ENCODE assay signal across 10 cellular contexts in the genomic region with DNA sequence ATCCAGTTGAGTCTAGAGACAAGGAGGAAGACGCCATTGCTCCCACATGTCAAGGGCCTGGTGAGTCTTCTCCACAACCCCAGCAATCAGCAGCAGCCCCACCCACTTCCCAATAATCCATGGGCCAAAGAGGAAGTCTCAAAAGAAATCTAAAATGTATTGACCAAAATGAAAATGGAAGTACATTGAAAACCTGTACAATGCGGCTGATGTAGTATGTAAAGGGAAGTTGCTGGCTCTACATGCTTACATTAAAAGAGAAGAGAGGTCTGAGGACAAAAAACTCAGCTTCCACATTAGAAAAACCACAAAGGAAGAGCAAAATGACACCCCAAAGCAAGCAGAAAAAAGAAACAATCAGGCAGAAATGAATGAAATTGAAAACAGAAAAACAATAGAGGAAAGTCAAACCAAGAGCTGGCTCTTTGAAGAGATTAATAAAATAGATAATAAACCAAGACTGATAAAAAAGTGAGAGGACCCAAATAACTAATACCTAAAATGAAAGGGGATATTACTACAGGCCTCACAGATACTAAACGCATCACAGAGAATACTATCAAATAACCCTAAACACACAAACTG.
DNase-seq lines count a peak whose midpoint lies in the region; ATAC-seq, FAIRE-seq and TF ChIP-seq lines count a peak whose summit lies in the region.
"Had no signal": no experiment of that assay in that cellular context is flagged by ENCODE, and none has a peak within 500 bp of the region (broad histone marks: within the 10 kb centered on the region; RNA-seq: fewer than 3 reads in every experiment).

No MANE protein-coding gene starts in this region.

- H3K27me3 Mint-ChIP-seq in T-cell, result no peaks in the 10 kb centered on the region
- peaks cover 0 to 1% (median 1%) of the 10 kb centered on the region in 3 donors for H3K27me3 Mint-ChIP-seq in immature natural killer cell (ENCODE audit: low read depth in 3 of 3)
- no peaks in the 10 kb centered on the region for H3K27me3 Mint-ChIP-seq in mesothelial cell of epicardium (ENCODE audit: low read depth)

- peaks cover 31 to 51% (median 41%) of the 10 kb centered on the region in 10 experiments for H3K4me1 ChIP-seq in BLaER1 treated with 17β-estradiol and CSF1 and Interleukin-3, amounts not matched to agents 10 nM and 100 nM
- H3K4me1 ChIP-seq in osteoblast (ENCODE audit: insufficient read depth, low read length), result no peaks in the 10 kb centered on the region

- H4K20me1 ChIP-seq in BLaER1 treated with 17β-estradiol and CSF1 and Interleukin-3, amounts not matched to agents 10 nM and 100 nM, result no peaks in the 10 kb centered on the region
- H4K20me1 ChIP-seq in osteoblast (ENCODE audit: insufficient read depth, low read length), result no peaks in the 10 kb centered on the region

- in situ Hi-C loops in GM13977 (cut with MboI; ENCODE audit: low pct_unique_long_range_greater_than_20kb, low sequenced_read_pairs, unreplicated experiment), result no loop called here

- FAIRE-seq in GM12892 (lab: Jason Lieb, UNC), result no peak

- H3K4me3 Mint-ChIP-seq in T-cell, result peak overlapping the region; percentile 28 to 64 (median 53)
- H3K4me3 Mint-ChIP-seq in immature natural killer cell, result peak overlapping the region; percentile 44 to 65 (median 54)
- no peak overlapping the region for H3K4me3 Mint-ChIP-seq in mesothelial cell of epicardium

- no peaks in the 10 kb centered on the region for H3K36me3 Mint-ChIP-seq in T-cell
- no peaks in the 10 kb centered on the region for H3K36me3 Mint-ChIP-seq in immature natural killer cell
- H3K36me3 Mint-ChIP-seq in mesothelial cell of epicardium, result no peaks in the 10 kb centered on the region

- H3K27me3 ChIP-seq in BLaER1 treated with 17β-estradiol and CSF1 and Interleukin-3, amounts not matched to agents 10 nM and 100 nM, result no peaks in the 10 kb centered on the region
- H3K27me3 ChIP-seq in osteoblast (ENCODE audit: insufficient read depth, low read length), result no peaks in the 10 kb centered on the region

- no peak for TF ChIP-seq POLR2A in GM12892 (IDR thresholded peaks at IDR 0.05; ENCODE audit: low read depth, low read length)

- peak; percentile 52 to 80 (median 72) for ATAC-seq in T-cell (replicated peaks in 1 of 4)

- H3K4me2 ChIP-seq in BLaER1 treated with 17β-estradiol and CSF1 and Interleukin-3, amounts not matched to agents 10 nM and 100 nM, result peak overlapping the region; percentile 61 to 83 (median 78)
- H3K4me2 ChIP-seq in osteoblast (ENCODE audit: insufficient read depth, low read length), result no peak overlapping the region

- H3K4me3 ChIP-seq in BLaER1 treated with 17β-estradiol and CSF1 and Interleukin-3, amounts not matched to agents 10 nM and 100 nM, result no peak overlapping the region; a peak in 2 of 20 replicates
- H3K4me3 ChIP-seq in osteoblast (ENCODE audit: insufficient read depth, low read length), result no peak overlapping the region

- H3K27ac ChIP-seq in BLaER1 treated with 17β-estradiol and CSF1 and Interleukin-3, amounts not matched to agents 10 nM and 100 nM, result peak overlapping the region; percentile 21 to 78 (median 63); a peak in 18 of 22 replicates
- H3K27ac ChIP-seq in osteoblast (ENCODE audit: low read depth, low read length), result no peak overlapping the region

- H2AFZ ChIP-seq in osteoblast (ENCODE audit: low read length), result no peak overlapping the region

- TF ChIP-seq CTCF in GM13977 (IDR thresholded peaks at IDR 0.05; ENCODE audit: extremely low read depth, insufficient read depth, missing control alignments) (no peak), osteoblast (IDR thresholded peaks at IDR 0.05; ENCODE audit: extremely low read depth, low read depth, low read length) (no peak), mesothelial cell of epicardium (IDR thresholded peaks at IDR 0.05; ENCODE audit: unreplicated experiment) (no peak)

- H3K9me3 Mint-ChIP-seq in T-cell (no peaks in the 10 kb centered on the region), immature natural killer cell (no peaks in the 10 kb centered on the region), mesothelial cell of epicardium (no peaks in the 10 kb centered on the region)

- DNase-seq in GM13977 (ENCODE audit: low spot score), result peak; percentile 80
- peak in 1 of 34 experiments; percentile 22 for DNase-seq in T-cell
- peak; percentile 19 to 37 (median 30) for DNase-seq in immature natural killer cell
- no peak for DNase-seq in GM12892 (ENCODE audit: insufficient read length)
- DNase-seq in osteoblast (ENCODE audit: insufficient read length, low spot score, missing footprints), result no peak
- DNase-seq in kidney glomerular epithelial cell (lab: John Stamatoyannopoulos, UW), result no peak
- DNase-seq in mesothelial cell of epicardium (ENCODE audit: low spot score in 2 of 2, unreplicated experiment in 2 of 2), result no peak
- DNase-seq: mesenchymal stem cell, retina had no signal

- H3K9me3 ChIP-seq in BLaER1 treated with 17β-estradiol and CSF1 and Interleukin-3, amounts not matched to agents 10 nM and 100 nM (replicated peaks in 1 of 11), result no peaks in the 10 kb centered on the region
- no peaks in the 10 kb centered on the region for H3K9me3 ChIP-seq in osteoblast (ENCODE audit: low read depth, low read length)

- H3K27ac Mint-ChIP-seq in T-cell (peak overlapping the region; percentile 49 to 83), immature natural killer cell (peak overlapping the region; percentile 53 to 94 (median 74)), mesothelial cell of epicardium (no peak overlapping the region)

- no peaks in the 10 kb centered on the region for H3K36me3 ChIP-seq in BLaER1 treated with 17β-estradiol and CSF1 and Interleukin-3, amounts not matched to agents 10 nM and 100 nM
- H3K36me3 ChIP-seq in osteoblast (ENCODE audit: insufficient read depth, low read length), result no peaks in the 10 kb centered on the region

- H3K79me2 ChIP-seq in osteoblast (ENCODE audit: insufficient read depth, low read length), result no peaks in the 10 kb centered on the region

- H3K9ac ChIP-seq in BLaER1 treated with 17β-estradiol and CSF1 and Interleukin-3, amounts not matched to agents 10 nM and 100 nM, result peak overlapping the region in 6 of 11 experiments; percentile 21 to 57 (median 46); a peak in 10 of 22 replicates

- POLR2A ChIA-PET in T-cell (lab: Charles Lee), result no interaction called here

- H3K4me1 Mint-ChIP-seq in T-cell, result peaks cover 22 to 37% (median 30%) of the 10 kb centered on the region in 3 donors
- H3K4me1 Mint-ChIP-seq in immature natural killer cell, result peaks cover 25% of the 10 kb centered on the region in 2 donors
- H3K4me1 Mint-ChIP-seq in mesothelial cell of epicardium, result no peaks in the 10 kb centered on the region

- CTCF ChIA-PET in T-cell (lab: Charles Lee), result no interaction called here

Comparison
In these comparisons a context has a peak if more than half of its experiments do, and no peak if none do; other contexts are left out.
1. DNase-seq: peak in GM13977 (single experiment) and immature natural killer cell (3 of 3); none in GM12892 (single experiment), osteoblast (single experiment), kidney glomerular epithelial cell (single experiment) and mesothelial cell of epicardium (0 of 2).